In the genomic region with DNA sequence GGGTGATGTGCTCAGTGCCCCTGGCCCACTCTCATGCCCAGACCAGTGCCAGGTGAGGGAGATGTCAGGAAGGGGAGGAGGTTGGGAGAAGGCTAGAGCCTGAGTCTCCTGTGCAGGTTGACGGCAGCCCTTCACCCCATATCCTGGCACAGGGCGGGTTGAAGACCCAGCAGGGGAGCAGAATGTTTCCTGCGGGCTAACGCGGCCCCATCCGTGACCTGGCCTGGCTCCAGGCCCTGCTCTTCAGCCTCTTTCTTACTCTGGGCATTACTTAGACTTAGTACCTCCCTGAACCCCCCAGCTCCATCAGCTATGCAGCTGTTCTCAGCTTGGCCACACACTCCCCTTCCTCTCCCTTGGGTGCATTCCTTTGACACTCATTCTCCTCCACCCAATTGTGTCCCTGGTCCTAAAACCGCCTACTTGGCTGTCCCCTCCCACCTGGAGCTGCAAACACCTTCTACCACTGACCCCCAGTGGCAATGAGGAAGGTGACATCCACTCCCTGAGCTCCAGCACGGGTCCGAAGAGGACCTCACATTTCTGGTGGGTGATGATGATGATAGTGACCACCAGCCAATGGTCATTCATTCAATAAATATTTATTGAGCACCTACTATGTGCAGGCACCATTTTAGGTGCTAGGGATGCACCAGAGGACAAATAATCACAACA, we compare ENCODE assay signal across 12 cellular contexts.
DNase-seq lines count a peak whose midpoint lies in the region; ATAC-seq and TF ChIP-seq lines count a peak whose summit lies in the region.
"Had no signal": no experiment of that assay in that cellular context is flagged by ENCODE, and none has a peak within 500 bp of the region (broad histone marks: within the 10 kb centered on the region; RNA-seq: fewer than 3 reads in every experiment).

No MANE protein-coding gene starts in this region.

- no peak overlapping the region for H3K9ac ChIP-seq in Loucy (ENCODE audit: low read depth, low read length, poor library complexity, severe bottlenecking)

- TF ChIP-seq CTCF in Loucy (conservative IDR thresholded peaks at IDR 0.05; ENCODE audit: low read length): peak; percentile 22; the same call in 1 of the 2 replicates

- H3K9me2 ChIP-seq in Loucy (replicated peaks; ENCODE audit: low read depth, low read length): no peaks in the 10 kb centered on the region

- no peaks in the 10 kb centered on the region for H3K79me2 ChIP-seq in Loucy (ENCODE audit: insufficient read depth, low read length)

- peak; percentile 45 for DNase-seq in ELF-1 (ENCODE audit: low read depth, low spot score)
- peak; percentile 70 for DNase-seq in SK-N-DZ (ENCODE audit: low spot score)
- DNase-seq in myocyte (ENCODE audit: low read depth): peak; percentile 19
- no peak for DNase-seq in activated naive CD4-positive, alpha-beta T cell (lab: John Stamatoyannopoulos, UW)
- DNase-seq: activated CD4-positive, alpha-beta T cell treated with anti-CD3 and anti-CD28 coated beads, Interleukin-2, amount 50 U/mL, for 4 hours; colonic mucosa; NK-92 treated with Interleukin-12 subunit alpha and Interleukin-12 subunit beta, amount 100 ng/mL, for 24 hours; stimulated activated CD4-positive, alpha-beta T cell treated with anti-CD3 and anti-CD28 coated beads, Interleukin-12 subunit alpha, Interleukin-12 subunit beta, amount 100 ng/mL, for 4 hours had no signal

- no peak overlapping the region for H3K4me3 ChIP-seq in Loucy (ENCODE audit: low read length, poor library complexity, severe bottlenecking)
- H3K4me3 ChIP-seq: colonic mucosa, suprapubic skin had no signal

- ATAC-seq in GM21390 (IDR thresholded peaks at IDR 0.05; ENCODE audit: unreplicated experiment) (no peak), GM18861 (IDR thresholded peaks at IDR 0.05; ENCODE audit: unreplicated experiment) (no peak)

- no peak overlapping the region for H2AFZ ChIP-seq in Loucy (ENCODE audit: low read length)

- H3K4me1 ChIP-seq in Loucy (ENCODE audit: insufficient read depth, low read length, poor library complexity, severe bottlenecking): no peaks in the 10 kb centered on the region
- H3K4me1 ChIP-seq: colonic mucosa, suprapubic skin had no signal

- H3K4me2 ChIP-seq in Loucy (ENCODE audit: low read depth, low read length, poor library complexity, severe bottlenecking): no peak overlapping the region

- no peaks in the 10 kb centered on the region for H3F3A ChIP-seq in Loucy (ENCODE audit: low read depth)

- H4K20me1 ChIP-seq in Loucy (ENCODE audit: insufficient read depth, low read length, poor library complexity, severe bottlenecking): no peaks in the 10 kb centered on the region

- H3K36me3 ChIP-seq in Loucy (ENCODE audit: insufficient read depth, low read length): no peaks in the 10 kb centered on the region
- H3K36me3 ChIP-seq: colonic mucosa, suprapubic skin had no signal

- no peaks in the 10 kb centered on the region for H3K9me3 ChIP-seq in Loucy (ENCODE audit: insufficient read depth, low read depth, low read length)
- H3K9me3 ChIP-seq: colonic mucosa, suprapubic skin had no signal

- H3K27me3 ChIP-seq in Loucy (ENCODE audit: insufficient read depth, low read length, poor library complexity, severe bottlenecking): no peaks in the 10 kb centered on the region
- H3K27me3 ChIP-seq: colonic mucosa had no signal

Comparison
In these comparisons a context has a peak if more than half of its experiments do, and no peak if none do; other contexts are left out.
1. DNase-seq: peak in ELF-1 (single experiment), SK-N-DZ (single experiment) and myocyte (single experiment); none in activated naive CD4-positive, alpha-beta T cell (0 of 4).